20 cellular contexts compared by ENCODE assay signal in the genomic region with DNA sequence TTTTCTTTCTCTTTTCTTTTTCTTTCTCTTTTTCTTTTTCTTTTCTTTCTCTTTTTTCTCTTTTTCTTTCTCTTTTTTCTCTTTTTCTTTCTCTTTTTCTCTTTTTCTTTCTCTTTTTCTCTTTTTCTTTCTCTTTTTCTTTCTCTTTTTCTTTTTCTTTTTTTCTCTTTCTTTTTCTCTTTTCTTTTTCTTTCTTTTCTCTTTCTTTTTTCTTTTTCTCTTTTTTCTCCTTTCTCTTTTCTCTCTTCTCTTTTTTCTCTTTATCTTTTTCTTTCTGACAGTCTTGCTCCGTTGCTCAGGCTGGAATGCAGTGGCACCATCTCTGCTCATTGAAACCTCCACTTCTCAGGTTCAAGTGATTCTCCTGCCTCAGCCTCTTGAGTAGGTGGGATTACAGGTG.
A peak's percentile ranks its signal among the peaks of the same experiment; 100 is the strongest.
DNase-seq lines count a peak whose midpoint lies in the region; ATAC-seq and TF ChIP-seq lines count a peak whose summit lies in the region.
"Had no signal": no experiment of that assay in that cellular context is flagged by ENCODE, and none has a peak within 500 bp of the region (broad histone marks: within the 10 kb centered on the region; RNA-seq: fewer than 3 reads in every experiment).

No MANE protein-coding gene starts in this region.

- H3K4me1 Mint-ChIP-seq in activated CD8-positive, alpha-beta T cell treated with anti-CD3 and anti-CD28 coated beads for 36 hours (ENCODE audit: low read depth): no peaks in the 10 kb centered on the region
- no peaks in the 10 kb centered on the region for H3K4me1 Mint-ChIP-seq in activated CD8-positive, alpha-beta T cell treated with anti-CD3 and anti-CD28 coated beads, Interleukin-2, amount 10 ng/mL, durations not matched to agents 7 days and 5 days (ENCODE audit: low read depth)
- no peaks in the 10 kb centered on the region for H3K4me1 Mint-ChIP-seq in CD4-positive, alpha-beta T cell (ENCODE audit: low read depth)
- no peaks in the 10 kb centered on the region for H3K4me1 Mint-ChIP-seq in activated B cell treated with CpG ODN at 0.5 μM for 24 hours

- CTCF ChIA-PET in activated CD8-positive, alpha-beta T cell treated with anti-CD3 and anti-CD28 coated beads for 36 hours (lab: Charles Lee): no interaction called here
- CTCF ChIA-PET in activated CD8-positive, alpha-beta T cell treated with anti-CD3 and anti-CD28 coated beads, Interleukin-2, amount 10 ng/mL, durations not matched to agents 7 days and 5 days (lab: Charles Lee): no interaction called here
- CTCF ChIA-PET in CD4-positive, alpha-beta T cell (lab: Charles Lee): no interaction called here
- CTCF ChIA-PET in activated B cell treated with CpG ODN at 0.5 μM for 24 hours (lab: Charles Lee): no interaction called here

- H3K36me3 Mint-ChIP-seq in activated CD8-positive, alpha-beta T cell treated with anti-CD3 and anti-CD28 coated beads for 36 hours (ENCODE audit: low read depth): no peaks in the 10 kb centered on the region
- no peaks in the 10 kb centered on the region for H3K36me3 Mint-ChIP-seq in activated CD8-positive, alpha-beta T cell treated with anti-CD3 and anti-CD28 coated beads, Interleukin-2, amount 10 ng/mL, durations not matched to agents 7 days and 5 days (ENCODE audit: low read depth)
- H3K36me3 Mint-ChIP-seq in CD4-positive, alpha-beta T cell (ENCODE audit: low read depth): no peaks in the 10 kb centered on the region
- H3K36me3 Mint-ChIP-seq in activated B cell treated with CpG ODN at 0.5 μM for 24 hours (ENCODE audit: low read depth): no peaks in the 10 kb centered on the region

- no peak for ATAC-seq in activated CD8-positive, alpha-beta T cell treated with anti-CD3 and anti-CD28 coated beads for 36 hours
- ATAC-seq in activated CD8-positive, alpha-beta T cell treated with anti-CD3 and anti-CD28 coated beads, Interleukin-2, amount 10 ng/mL, durations not matched to agents 7 days and 5 days: no peak
- no peak for ATAC-seq in CD4-positive, alpha-beta T cell (ENCODE audit: poor library complexity)
- no peak for ATAC-seq in activated B cell treated with CpG ODN at 0.5 μM for 24 hours (ENCODE audit: low read depth)
- ATAC-seq: A549, HCT116 had no signal

- no peak overlapping the region for H3K27ac ChIP-seq in CD4-positive, alpha-beta T cell (ENCODE audit: low read depth, low read length)
- H3K27ac ChIP-seq: 22Rv1, A549, BLaER1 had no signal

- peak; percentile 72 for TF ChIP-seq CTCF in activated CD8-positive, alpha-beta T cell treated with anti-CD3 and anti-CD28 coated beads for 36 hours (IDR thresholded peaks at IDR 0.05)
- TF ChIP-seq CTCF in CD4-positive, alpha-beta T cell (IDR thresholded peaks at IDR 0.05): peak; percentile 66
- peak; percentile 19 for TF ChIP-seq CTCF in activated B cell treated with CpG ODN at 0.5 μM for 24 hours (IDR thresholded peaks at IDR 0.05)

- no peak overlapping the region for H3K27ac Mint-ChIP-seq in activated CD8-positive, alpha-beta T cell treated with anti-CD3 and anti-CD28 coated beads for 36 hours
- H3K27ac Mint-ChIP-seq in activated CD8-positive, alpha-beta T cell treated with anti-CD3 and anti-CD28 coated beads, Interleukin-2, amount 10 ng/mL, durations not matched to agents 7 days and 5 days: no peak overlapping the region
- H3K27ac Mint-ChIP-seq in CD4-positive, alpha-beta T cell: no peak overlapping the region
- H3K27ac Mint-ChIP-seq in activated B cell treated with CpG ODN at 0.5 μM for 24 hours: no peak overlapping the region
- H3K27ac Mint-ChIP-seq: HFFc6 had no signal

- POLR2A ChIA-PET in activated CD8-positive, alpha-beta T cell treated with anti-CD3 and anti-CD28 coated beads for 36 hours (lab: Charles Lee): no interaction called here
- POLR2A ChIA-PET in activated CD8-positive, alpha-beta T cell treated with anti-CD3 and anti-CD28 coated beads, Interleukin-2, amount 10 ng/mL, durations not matched to agents 7 days and 5 days (lab: Charles Lee): no interaction called here
- POLR2A ChIA-PET in CD4-positive, alpha-beta T cell (lab: Charles Lee): no interaction called here
- POLR2A ChIA-PET in activated B cell treated with CpG ODN at 0.5 μM for 24 hours (lab: Charles Lee): no interaction called here

- no peak overlapping the region for H3K4me3 Mint-ChIP-seq in activated CD8-positive, alpha-beta T cell treated with anti-CD3 and anti-CD28 coated beads for 36 hours
- H3K4me3 Mint-ChIP-seq in activated CD8-positive, alpha-beta T cell treated with anti-CD3 and anti-CD28 coated beads, Interleukin-2, amount 10 ng/mL, durations not matched to agents 7 days and 5 days: no peak overlapping the region
- no peak overlapping the region for H3K4me3 Mint-ChIP-seq in CD4-positive, alpha-beta T cell
- H3K4me3 Mint-ChIP-seq in activated B cell treated with CpG ODN at 0.5 μM for 24 hours: no peak overlapping the region
- H3K4me3 Mint-ChIP-seq: HFFc6 had no signal

- H3K27me3 ChIP-seq in CD4-positive, alpha-beta T cell (ENCODE audit: control insufficient read depth, insufficient read depth, low read length): no peaks in the 10 kb centered on the region
- H3K27me3 ChIP-seq: BLaER1 had no signal

- H3K9me3 ChIP-seq in CD4-positive, alpha-beta T cell (ENCODE audit: control insufficient read depth, low read length): no peaks in the 10 kb centered on the region
- H3K9me3 ChIP-seq: A549, Caco-2 had no signal

- intact Hi-C loops in activated CD8-positive, alpha-beta T cell treated with anti-CD3 and anti-CD28 coated beads for 36 hours (cut with micrococcal nuclease): no loop called here
- intact Hi-C loops in CD4-positive, alpha-beta T cell (cut with DNase I, micrococcal nuclease): no loop called here
- intact Hi-C loops in activated B cell treated with CpG ODN at 0.5 μM for 24 hours (cut with micrococcal nuclease): no loop called here

- H3K27me3 Mint-ChIP-seq in activated CD8-positive, alpha-beta T cell treated with anti-CD3 and anti-CD28 coated beads for 36 hours: no peaks in the 10 kb centered on the region
- H3K27me3 Mint-ChIP-seq in activated CD8-positive, alpha-beta T cell treated with anti-CD3 and anti-CD28 coated beads, Interleukin-2, amount 10 ng/mL, durations not matched to agents 7 days and 5 days (ENCODE audit: low read depth): no peaks in the 10 kb centered on the region
- H3K27me3 Mint-ChIP-seq in CD4-positive, alpha-beta T cell: no peaks in the 10 kb centered on the region
- H3K27me3 Mint-ChIP-seq in activated B cell treated with CpG ODN at 0.5 μM for 24 hours: no peaks in the 10 kb centered on the region

- no peak for DNase-seq in activated CD8-positive, alpha-beta T cell treated with anti-CD3 and anti-CD28 coated beads for 36 hours
- no peak for DNase-seq in activated CD8-positive, alpha-beta T cell treated with anti-CD3 and anti-CD28 coated beads, Interleukin-2, amount 10 ng/mL, durations not matched to agents 7 days and 5 days
- DNase-seq in CD4-positive, alpha-beta T cell: no peak
- DNase-seq in activated B cell treated with CpG ODN at 0.5 μM for 24 hours (no peak), NCI-H2081 (lab: John Stamatoyannopoulos, UW) (no peak), cerebellum (ENCODE audit: low spot score) (no peak), DMS79 treated with DMSO at 0.1 percent for 48 hours (lab: John Stamatoyannopoulos, UW) (no peak)
- DNase-seq: AML-193, Caco-2, DMS79, GF-D8, GOT3, H7, HFFc6, IMR-90, KBM-7 had no signal

- peaks cover 2% of the 10 kb centered on the region for H3K9me3 Mint-ChIP-seq in activated CD8-positive, alpha-beta T cell treated with anti-CD3 and anti-CD28 coated beads for 36 hours
- H3K9me3 Mint-ChIP-seq in activated CD8-positive, alpha-beta T cell treated with anti-CD3 and anti-CD28 coated beads, Interleukin-2, amount 10 ng/mL, durations not matched to agents 7 days and 5 days (ENCODE audit: insufficient read depth): no peaks in the 10 kb centered on the region
- H3K9me3 Mint-ChIP-seq in CD4-positive, alpha-beta T cell: peaks cover 6% of the 10 kb centered on the region
- H3K9me3 Mint-ChIP-seq in activated B cell treated with CpG ODN at 0.5 μM for 24 hours: peaks cover 3% of the 10 kb centered on the region

Comparison
In these comparisons a context has a peak if more than half of its experiments do, and no peak if none do; other contexts are left out.
1. CTCF ChIP-seq: peak in every context shown above with its lines; median percentile 72 in activated CD8-positive, alpha-beta T cell treated with anti-CD3 and anti-CD28 coated beads for 36 hours; 66 in CD4-positive, alpha-beta T cell; 19 in activated B cell treated with CpG ODN at 0.5 μM for 24 hours.